In the genomic region with DNA sequence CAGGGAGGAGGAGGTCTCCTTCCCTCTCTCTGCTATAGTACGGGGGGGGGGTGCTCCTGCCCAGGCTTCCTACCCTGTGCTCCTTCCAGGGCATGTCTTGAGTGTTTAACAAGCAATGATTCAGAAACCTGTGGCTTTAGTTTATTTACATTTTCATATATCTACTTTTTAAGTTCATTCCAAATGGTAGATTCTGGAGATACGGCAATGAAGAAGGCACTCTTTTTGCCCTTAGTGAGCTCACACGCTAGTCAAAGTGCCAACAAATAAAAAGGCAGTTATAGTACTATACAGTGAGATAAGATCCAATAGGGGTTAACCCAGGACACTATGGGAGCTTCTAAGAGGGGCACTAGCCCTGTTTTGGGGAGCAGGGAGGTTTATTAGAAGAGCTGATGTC, we compare ENCODE assay signal across 27 cellular contexts.
"Had no signal": no experiment of that assay in that cellular context is flagged by ENCODE, and none has a peak within 500 bp of the region (broad histone marks: within the 10 kb centered on the region; RNA-seq: fewer than 3 reads in every experiment).

No MANE protein-coding gene starts in this region.

- H3K27me3 ChIP-seq: ovary had no signal

- ATAC-seq: left colon; left lung; lower lobe of right lung; natural killer cell; right lobe of liver; stimulated activated memory B cell treated with anti-CD40 and anti-IgM and Interleukin-4, amounts not matched to agents 10 μg/mL and 1 μg/mL and 100 μg/mL, for 72 hours; stimulated activated naive CD8-positive, alpha-beta T cell treated with anti-CD3 and anti-CD28 coated beads, Interleukin-15, amount 100 ng/mL, for 72 hours had no signal

- H3K36me3 Mint-ChIP-seq: mesothelial cell of epicardium; natural killer cell; stimulated activated memory B cell treated with anti-CD40 and anti-IgM and Interleukin-4, amounts not matched to agents 10 μg/mL and 1 μg/mL and 100 μg/mL, for 72 hours; type B pancreatic cell had no signal

- H3K9me3 ChIP-seq: left lung, lower lobe of right lung, ovary, right atrium auricular region, right lobe of liver, tibial nerve, uterus had no signal

- H3K27ac ChIP-seq: left lung, lower lobe of right lung, ovary, right atrium auricular region, right lobe of liver, tibial nerve, uterus had no signal

- H3K4me3 ChIP-seq: left lung, lower lobe of right lung, ovary, right atrium auricular region, right lobe of liver, smooth muscle cell, tibial nerve, uterus had no signal

- H3K9me3 Mint-ChIP-seq: mesothelial cell of epicardium; naive B cell; natural killer cell; nephron progenitor cell; stimulated activated memory B cell treated with anti-CD40 and anti-IgM and Interleukin-4, amounts not matched to agents 10 μg/mL and 1 μg/mL and 100 μg/mL, for 72 hours; stimulated activated naive CD8-positive, alpha-beta T cell treated with anti-CD3 and anti-CD28 coated beads, Interleukin-15, amount 100 ng/mL, for 72 hours; type B pancreatic cell had no signal

- H3K4me1 ChIP-seq: left lung, lower lobe of right lung, uterus had no signal

- H3K4me2 ChIP-seq: smooth muscle cell had no signal

- DNase-seq: hippocampal formation; kidney; left colon; left lung; lower lobe of right lung; mammary epithelial cell; mesendoderm; naive B cell; natural killer cell; nephron progenitor cell; ovary; right lobe of liver; stimulated activated CD4-positive, alpha-beta T cell treated with anti-CD3 and anti-CD28 coated beads, Interleukin-1b, Interleukin-23, amount 100 ng/mL, for 48 hours; stimulated activated CD4-positive, alpha-beta T cell treated with anti-CD3 and anti-CD28 coated beads, Interleukin-2, amount 100 ng/mL, for 48 hours; stimulated activated CD4-positive, alpha-beta T cell treated with anti-CD3 and anti-CD28 coated beads, Interleukin-4, amount 100 ng/mL, for 4 hours; stimulated activated CD8-positive, alpha-beta memory T cell treated with anti-CD3 and anti-CD28 coated beads, Interleukin-4, amount 100 ng/mL, for 48 hours; stimulated activated naive CD4-positive, alpha-beta T cell treated with Interleukin-2 at 50 U/mL for 16 hours; stimulated activated naive CD8-positive, alpha-beta T cell treated with anti-CD3 and anti-CD28 coated beads, Interleukin-15, amount 100 ng/mL, for 72 hours; substantia nigra; uterus had no signal

- H3K27ac Mint-ChIP-seq: mesothelial cell of epicardium; naive B cell; natural killer cell; nephron progenitor cell; progenitor cell of endocrine pancreas; stimulated activated memory B cell treated with anti-CD40 and anti-IgM and Interleukin-4, amounts not matched to agents 10 μg/mL and 1 μg/mL and 100 μg/mL, for 72 hours; type B pancreatic cell had no signal

- H3K36me3 ChIP-seq: left lung, lower lobe of right lung, ovary, right atrium auricular region, right lobe of liver, tibial nerve, uterus had no signal

- H3K4me3 Mint-ChIP-seq: mesothelial cell of epicardium; naive B cell; natural killer cell; nephron progenitor cell; stimulated activated memory B cell treated with anti-CD40 and anti-IgM and Interleukin-4, amounts not matched to agents 10 μg/mL and 1 μg/mL and 100 μg/mL, for 72 hours; stimulated activated naive CD8-positive, alpha-beta T cell treated with anti-CD3 and anti-CD28 coated beads, Interleukin-15, amount 100 ng/mL, for 72 hours had no signal
